8 cellular contexts compared by ENCODE assay signal in the genomic region with DNA sequence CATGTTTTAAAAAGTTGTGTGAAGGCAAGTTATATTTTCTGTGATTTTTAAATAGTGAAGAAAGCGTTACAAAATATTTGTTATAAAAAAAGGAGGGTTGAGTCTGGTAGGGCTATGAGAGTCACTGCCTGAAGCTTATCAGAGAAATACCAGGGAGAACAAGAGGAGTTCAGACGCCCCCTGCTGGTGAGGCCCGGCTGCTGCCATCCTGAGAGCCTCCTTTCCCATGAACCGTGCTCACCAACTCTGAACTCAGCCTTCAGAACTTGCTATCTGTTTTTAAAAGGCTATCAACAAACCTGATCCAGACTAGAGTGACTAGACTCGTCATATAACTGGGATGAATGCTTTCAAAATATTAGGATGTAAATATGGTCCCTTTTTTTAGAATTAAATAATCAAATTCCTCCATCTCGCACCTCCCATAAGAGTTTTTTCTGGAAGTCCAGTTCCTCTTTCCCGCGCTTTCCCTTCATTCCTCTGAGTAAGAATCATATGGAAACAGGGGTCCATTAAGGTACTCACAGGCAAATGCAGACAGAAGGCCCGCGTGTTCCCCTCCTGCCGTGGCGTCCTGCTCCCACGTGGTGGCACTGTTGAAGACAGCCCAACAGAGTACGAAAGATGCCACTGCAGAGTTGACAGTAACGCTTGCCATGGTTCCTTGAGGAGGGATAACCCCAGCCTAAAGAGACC. TPM values are rescaled to one million over a fixed set of nuclear protein-coding genes. Genes with fewer than 3 reads are reported as not detected.
DNase-seq lines count a peak whose midpoint lies in the region; ATAC-seq lines count a peak whose summit lies in the region.

No MANE protein-coding gene starts in this region.

- CTCF ChIA-PET in activated CD4-positive, alpha-beta memory T cell treated with anti-CD3 and anti-CD28 coated beads for 36 hours (lab: Charles Lee): interaction anchor here (0.7 to 3.1 kb wide), 13 partner anchors 9 to 389 kb away, joined by 3 to 11 read pairs (median 5); partner anchors contain the start of gene SPATA6

- H2AFZ ChIP-seq in mesenchymal stem cell (ENCODE audit: low read depth, low read length): no peak overlapping the region

- H3K14ac ChIP-seq in mesenchymal stem cell (ENCODE audit: low read length in 2 of 2): no peak overlapping the region

- H3K36me3 ChIP-seq in CD4-positive, CD25-positive, alpha-beta regulatory T cell (ENCODE audit: control insufficient read depth, insufficient read depth, low read length): no peaks in the 10 kb centered on the region
- no peaks in the 10 kb centered on the region for H3K36me3 ChIP-seq in mesenchymal stem cell (ENCODE audit: control insufficient read depth in 1 of 2, insufficient read depth in 2 of 2, low read depth in 1 of 2, low read length in 2 of 2)

- no peak overlapping the region for H2BK120ac ChIP-seq in mesenchymal stem cell (ENCODE audit: low read depth, low read length)

- no peaks in the 10 kb centered on the region for H3K27me3 Mint-ChIP-seq in CD4-positive, CD25-positive, alpha-beta regulatory T cell
- H3K27me3 Mint-ChIP-seq in activated CD4-positive, alpha-beta memory T cell treated with anti-CD3 and anti-CD28 coated beads for 36 hours: no peaks in the 10 kb centered on the region

- H2BK15ac ChIP-seq in mesenchymal stem cell (ENCODE audit: low read depth, poor library complexity, severe bottlenecking): no peak overlapping the region

- H3K23ac ChIP-seq in mesenchymal stem cell (ENCODE audit: low read length in 2 of 2): no peak overlapping the region

- no peak overlapping the region for H3K18ac ChIP-seq in mesenchymal stem cell (ENCODE audit: low read depth in 1 of 2, low read length in 2 of 2)

- no peak overlapping the region for H3K4me2 ChIP-seq in mesenchymal stem cell (ENCODE audit: low read length, poor library complexity, severe bottlenecking)

- no peak overlapping the region for H2BK5ac ChIP-seq in mesenchymal stem cell (ENCODE audit: low read depth, low read length, poor library complexity, severe bottlenecking)

- H3K4ac ChIP-seq in mesenchymal stem cell (ENCODE audit: low read depth in 1 of 2, low read length in 2 of 2): no peak overlapping the region

- H3K36me3 Mint-ChIP-seq in CD4-positive, CD25-positive, alpha-beta regulatory T cell: no peaks in the 10 kb centered on the region
- no peaks in the 10 kb centered on the region for H3K36me3 Mint-ChIP-seq in activated CD4-positive, alpha-beta memory T cell treated with anti-CD3 and anti-CD28 coated beads for 36 hours

- H3K4me3 ChIP-seq in CD4-positive, CD25-positive, alpha-beta regulatory T cell (ENCODE audit: low read depth, low read length): no peak overlapping the region
- H3K4me3 ChIP-seq in mesenchymal stem cell (ENCODE audit: insufficient read depth in 1 of 2, low read depth in 1 of 2, low read length in 2 of 2): no peak overlapping the region

- peak; percentile 13 to 58 (median 30) for DNase-seq in CD4-positive, CD25-positive, alpha-beta regulatory T cell
- DNase-seq in NCI-H774 (lab: John Stamatoyannopoulos, UW) (peak; percentile 82), mesenchymal stem cell (peak; percentile 71)
- DNase-seq in activated CD4-positive, alpha-beta memory T cell treated with anti-CD3 and anti-CD28 coated beads for 36 hours: peak; percentile 77
- peak; percentile 49 for DNase-seq in effector CD8-positive, alpha-beta T cell (lab: John Stamatoyannopoulos, UW)
- peak; percentile 27 to 47 for DNase-seq in stimulated activated CD8-positive, alpha-beta memory T cell treated with anti-CD3 and anti-CD28 coated beads, Interleukin-2, amount 100 ng/mL, for 1 hour (ENCODE audit: low read depth in 2 of 2)

- H3K27ac Mint-ChIP-seq in CD4-positive, CD25-positive, alpha-beta regulatory T cell: peak overlapping the region in 1 of 3 donors; percentile 74
- H3K27ac Mint-ChIP-seq in activated CD4-positive, alpha-beta memory T cell treated with anti-CD3 and anti-CD28 coated beads for 36 hours: no peak overlapping the region

- no peak overlapping the region for H4K91ac ChIP-seq in mesenchymal stem cell (ENCODE audit: low read length)

- H4K8ac ChIP-seq in mesenchymal stem cell (ENCODE audit: low read length): no peak overlapping the region

- peak; percentile 50 to 56 for ATAC-seq in CD4-positive, CD25-positive, alpha-beta regulatory T cell (ENCODE audit: low read depth in 2 of 2)
- ATAC-seq in GM19372 (IDR thresholded peaks at IDR 0.05; ENCODE audit: low read depth, unreplicated experiment) (peak; percentile 88), HG03469 (IDR thresholded peaks at IDR 0.05; ENCODE audit: unreplicated experiment) (peak; percentile 89)

- no peaks in the 10 kb centered on the region for H3K9me3 ChIP-seq in CD4-positive, CD25-positive, alpha-beta regulatory T cell (ENCODE audit: control insufficient read depth in 2 of 2, low read length in 2 of 2)
- H3K9me3 ChIP-seq in mesenchymal stem cell (ENCODE audit: control insufficient read depth, low read length): no peaks in the 10 kb centered on the region

- no peak overlapping the region for H3K4me3 Mint-ChIP-seq in CD4-positive, CD25-positive, alpha-beta regulatory T cell
- H3K4me3 Mint-ChIP-seq in activated CD4-positive, alpha-beta memory T cell treated with anti-CD3 and anti-CD28 coated beads for 36 hours: no peak overlapping the region

- peaks cover 0 to 3% (median 0%) of the 10 kb centered on the region in 4 donors for H3K4me1 Mint-ChIP-seq in CD4-positive, CD25-positive, alpha-beta regulatory T cell
- peaks cover 4% of the 10 kb centered on the region for H3K4me1 Mint-ChIP-seq in activated CD4-positive, alpha-beta memory T cell treated with anti-CD3 and anti-CD28 coated beads for 36 hours (ENCODE audit: low read depth)

- WGBS in mesenchymal stem cell: 32% methylated on average over 14 of the region's 15 CpGs

- no peaks in the 10 kb centered on the region for H3K9me3 Mint-ChIP-seq in CD4-positive, CD25-positive, alpha-beta regulatory T cell
- H3K9me3 Mint-ChIP-seq in activated CD4-positive, alpha-beta memory T cell treated with anti-CD3 and anti-CD28 coated beads for 36 hours: no peaks in the 10 kb centered on the region

- H3K79me1 ChIP-seq in mesenchymal stem cell (replicated peaks; ENCODE audit: low read length, poor library complexity, severe bottlenecking): no peaks in the 10 kb centered on the region

- no peak overlapping the region for H2AK5ac ChIP-seq in mesenchymal stem cell (ENCODE audit: low read length, severe bottlenecking)

- H2BK12ac ChIP-seq in mesenchymal stem cell (ENCODE audit: low read length in 2 of 2): no peak overlapping the region

- H3K27ac ChIP-seq in CD4-positive, CD25-positive, alpha-beta regulatory T cell (ENCODE audit: insufficient read depth, low read length, poor library complexity, severe bottlenecking): no peak overlapping the region
- no peak overlapping the region for H3K27ac ChIP-seq in mesenchymal stem cell (ENCODE audit: low read length, poor library complexity, severe bottlenecking)

- no peaks in the 10 kb centered on the region for H3K27me3 ChIP-seq in CD4-positive, CD25-positive, alpha-beta regulatory T cell (ENCODE audit: control insufficient read depth, insufficient read depth, low read length)
- no peaks in the 10 kb centered on the region for H3K27me3 ChIP-seq in mesenchymal stem cell (ENCODE audit: control insufficient read depth in 1 of 2, insufficient read depth in 1 of 2, low read length in 2 of 2)

- POLR2A ChIA-PET in activated CD4-positive, alpha-beta memory T cell treated with anti-CD3 and anti-CD28 coated beads for 36 hours (lab: Charles Lee): no interaction called here

- no peaks in the 10 kb centered on the region for H3K4me1 ChIP-seq in CD4-positive, CD25-positive, alpha-beta regulatory T cell (ENCODE audit: control insufficient read depth, insufficient read depth, low read length, poor library complexity, severe bottlenecking)
- H3K4me1 ChIP-seq in mesenchymal stem cell (ENCODE audit: control insufficient read depth, insufficient read depth, low read depth, low read length): peaks cover 15% of the 10 kb centered on the region

- intact Hi-C loops in activated CD4-positive, alpha-beta memory T cell treated with anti-CD3 and anti-CD28 coated beads for 36 hours (cut with micrococcal nuclease): loop anchor here (1.0 to 5.0 kb wide), 3 partner anchors 26 to 406 kb away; partner anchors contain the start of gene SPATA6

- peak overlapping the region; percentile 31 for H3K9ac ChIP-seq in mesenchymal stem cell (ENCODE audit: low read length)

RNA-seq across cellular contexts. Expression of gene SPATA6, which starts 26.2 kb away (rescaled TPM):
- 0.86 TPM for total RNA-seq in CD4-positive, CD25-positive, alpha-beta regulatory T cell
- 1 to 10 TPM in 1 of 4 donors, under 1 TPM in 3; 0.18 to 1.6 (median 0.31) TPM for polyA plus RNA-seq in CD4-positive, CD25-positive, alpha-beta regulatory T cell
- total RNA-seq in activated CD4-positive, alpha-beta memory T cell treated with anti-CD3 and anti-CD28 coated beads for 36 hours: 1 to 10 TPM; 1.8 to 1.9 TPM
- polyA plus RNA-seq in mesenchymal stem cell (2013, experiment 1 of 2): 4.2 TPM
- 4.3 TPM for polyA plus RNA-seq in mesenchymal stem cell (2013, experiment 2 of 2)

Comparison
In these comparisons a context has a peak if more than half of its experiments do, and no peak if none do; other contexts are left out.
1. DNase-seq: peak in every context shown above with its lines; median percentile 82 in NCI-H774; 77 in activated CD4-positive, alpha-beta memory T cell treated with anti-CD3 and anti-CD28 coated beads for 36 hours; 71 in mesenchymal stem cell; 49 in effector CD8-positive, alpha-beta T cell; 37 in stimulated activated CD8-positive, alpha-beta memory T cell treated with anti-CD3 and anti-CD28 coated beads, Interleukin-2, amount 100 ng/mL, for 1 hour; 30 in CD4-positive, CD25-positive, alpha-beta regulatory T cell.